1 cellular context compared by ENCODE assay signal in genomic region chr19:12722566-12723382, GRCh38.
A peak's percentile ranks its signal among the peaks of the same experiment; 100 is the strongest.
TF ChIP-seq lines count a peak whose summit lies in the region.

No MANE protein-coding gene starts in this region.

TF ChIP-seq in HEK293, 187 proteins besides CTCF, POLR2A, EP300 and RAD21 (continued from another document and continues in another):
- TF ChIP-seq, protein P1, sequence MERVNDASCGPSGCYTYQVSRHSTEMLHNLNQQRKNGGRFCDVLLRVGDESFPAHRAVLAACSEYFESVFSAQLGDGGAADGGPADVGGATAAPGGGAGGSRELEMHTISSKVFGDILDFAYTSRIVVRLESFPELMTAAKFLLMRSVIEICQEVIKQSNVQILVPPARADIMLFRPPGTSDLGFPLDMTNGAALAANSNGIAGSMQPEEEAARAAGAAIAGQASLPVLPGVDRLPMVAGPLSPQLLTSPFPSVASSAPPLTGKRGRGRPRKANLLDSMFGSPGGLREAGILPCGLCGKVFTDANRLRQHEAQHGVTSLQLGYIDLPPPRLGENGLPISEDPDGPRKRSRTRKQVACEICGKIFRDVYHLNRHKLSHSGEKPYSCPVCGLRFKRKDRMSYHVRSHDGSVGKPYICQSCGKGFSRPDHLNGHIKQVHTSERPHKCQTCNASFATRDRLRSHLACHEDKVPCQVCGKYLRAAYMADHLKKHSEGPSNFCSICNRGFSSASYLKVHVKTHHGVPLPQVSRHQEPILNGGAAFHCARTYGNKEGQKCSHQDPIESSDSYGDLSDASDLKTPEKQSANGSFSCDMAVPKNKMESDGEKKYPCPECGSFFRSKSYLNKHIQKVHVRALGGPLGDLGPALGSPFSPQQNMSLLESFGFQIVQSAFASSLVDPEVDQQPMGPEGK (tag by site-specific recombination; IDR thresholded peaks at IDR 0.05) = 0 out of 2 replicates have a peak, but pooled peaks have one; percentile 18
- peak; percentile 43; the same call in 1 of the 2 replicates for TF ChIP-seq ZBTB6 (tag by site-specific recombination; IDR thresholded peaks at IDR 0.05)
- TF ChIP-seq PRDM6 (tag by site-specific recombination; IDR thresholded peaks at IDR 0.05) = no peak
- no peak for TF ChIP-seq ZNF398 (tag by site-specific recombination; IDR thresholded peaks at IDR 0.05)
- TF ChIP-seq ZNF423 (tag by site-specific recombination; IDR thresholded peaks at IDR 0.05) = no peak
- 0 out of 2 replicates have a peak, but pooled peaks have one; percentile 17 for TF ChIP-seq KLF9 (tag by site-specific recombination; IDR thresholded peaks at IDR 0.05; ENCODE audit: low read depth)
- TF ChIP-seq ZNF610 (tag by site-specific recombination; IDR thresholded peaks at IDR 0.05; ENCODE audit: borderline replicate concordance) = peak; percentile 71; the same call in 1 of the 2 replicates
- TF ChIP-seq ZNF16 (tag by site-specific recombination; IDR thresholded peaks at IDR 0.05; ENCODE audit: low read depth) = no peak
- TF ChIP-seq ZSCAN23 (tag by site-specific recombination; IDR thresholded peaks at IDR 0.05) = 0 out of 2 replicates have a peak, but pooled peaks have one; percentile 32
- peak; percentile 59 for TF ChIP-seq ZNF335 (tag by site-specific recombination; conservative IDR thresholded peaks at IDR 0.05)
- TF ChIP-seq, protein P2, sequence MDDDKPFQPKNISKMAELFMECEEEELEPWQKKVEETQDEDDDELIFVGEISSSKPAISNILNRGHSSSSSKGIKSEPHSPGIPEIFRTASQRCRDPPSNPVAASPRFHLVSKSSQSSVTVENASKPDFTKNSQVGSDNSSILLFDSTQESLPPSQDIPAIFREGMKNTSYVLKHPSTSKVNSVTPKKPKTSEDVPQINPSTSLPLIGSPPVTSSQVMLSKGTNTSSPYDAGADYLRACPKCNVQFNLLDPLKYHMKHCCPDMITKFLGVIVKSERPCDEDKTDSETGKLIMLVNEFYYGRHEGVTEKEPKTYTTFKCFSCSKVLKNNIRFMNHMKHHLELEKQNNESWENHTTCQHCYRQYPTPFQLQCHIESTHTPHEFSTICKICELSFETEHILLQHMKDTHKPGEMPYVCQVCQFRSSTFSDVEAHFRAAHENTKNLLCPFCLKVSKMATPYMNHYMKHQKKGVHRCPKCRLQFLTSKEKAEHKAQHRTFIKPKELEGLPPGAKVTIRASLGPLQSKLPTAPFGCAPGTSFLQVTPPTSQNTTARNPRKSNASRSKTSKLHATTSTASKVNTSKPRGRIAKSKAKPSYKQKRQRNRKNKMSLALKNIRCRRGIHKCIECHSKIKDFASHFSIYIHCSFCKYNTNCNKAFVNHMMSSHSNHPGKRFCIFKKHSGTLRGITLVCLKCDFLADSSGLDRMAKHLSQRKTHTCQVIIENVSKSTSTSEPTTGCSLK (tag by site-specific recombination; IDR thresholded peaks at IDR 0.05) = no peak
- no peak for TF ChIP-seq ZNF23 (tag by site-specific recombination; IDR thresholded peaks at IDR 0.05; ENCODE audit: borderline replicate concordance)
- TF ChIP-seq ZNF292 (tag by site-specific recombination; IDR thresholded peaks at IDR 0.05; ENCODE audit: borderline replicate concordance, low read depth) = no peak
- TF ChIP-seq ZNF510 (tag by site-specific recombination; IDR thresholded peaks at IDR 0.05; ENCODE audit: insufficient replicate concordance) = no peak
- peak; percentile 21; the same call in 1 of the 2 replicates for TF ChIP-seq ZIC2 (tag by site-specific recombination; IDR thresholded peaks at IDR 0.05)
- no peak for TF ChIP-seq ZNF548 (tag by site-specific recombination; IDR thresholded peaks at IDR 0.05)
- no peak for TF ChIP-seq ZSCAN5A (tag by site-specific recombination; IDR thresholded peaks at IDR 0.05)
- no peak for TF ChIP-seq ZNF777 (tag by site-specific recombination; IDR thresholded peaks at IDR 0.05; ENCODE audit: borderline replicate concordance)
- no peak for TF ChIP-seq ZNF302 (tag by site-specific recombination; IDR thresholded peaks at IDR 0.05; ENCODE audit: low read depth)
- TF ChIP-seq ZBTB1 (tag by site-specific recombination; IDR thresholded peaks at IDR 0.05) = 0 out of 2 replicates have a peak, but pooled peaks have one; percentile 38
- no peak for TF ChIP-seq ZNF266 (tag by site-specific recombination; IDR thresholded peaks at IDR 0.05; ENCODE audit: low read depth)
- no peak for TF ChIP-seq WT1 (tag by site-specific recombination; IDR thresholded peaks at IDR 0.05)
- no peak for TF ChIP-seq ZNF404 (tag by site-specific recombination; IDR thresholded peaks at IDR 0.05)
- TF ChIP-seq ZNF544 (tag by site-specific recombination; IDR thresholded peaks at IDR 0.05) = no peak
- TF ChIP-seq, protein P3, sequence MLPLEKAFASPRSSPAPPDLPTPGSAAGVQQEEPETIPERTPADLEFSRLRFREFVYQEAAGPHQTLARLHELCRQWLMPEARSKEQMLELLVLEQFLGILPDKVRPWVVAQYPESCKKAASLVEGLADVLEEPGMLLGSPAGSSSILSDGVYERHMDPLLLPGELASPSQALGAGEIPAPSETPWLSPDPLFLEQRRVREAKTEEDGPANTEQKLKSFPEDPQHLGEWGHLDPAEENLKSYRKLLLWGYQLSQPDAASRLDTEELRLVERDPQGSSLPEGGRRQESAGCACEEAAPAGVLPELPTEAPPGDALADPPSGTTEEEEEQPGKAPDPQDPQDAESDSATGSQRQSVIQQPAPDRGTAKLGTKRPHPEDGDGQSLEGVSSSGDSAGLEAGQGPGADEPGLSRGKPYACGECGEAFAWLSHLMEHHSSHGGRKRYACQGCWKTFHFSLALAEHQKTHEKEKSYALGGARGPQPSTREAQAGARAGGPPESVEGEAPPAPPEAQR (tag by site-specific recombination; IDR thresholded peaks at IDR 0.05) = 0 out of 2 replicates have a peak, but pooled peaks have one; percentile 27
- TF ChIP-seq ZNF140 (tag by site-specific recombination; IDR thresholded peaks at IDR 0.05) = no peak
- no peak for TF ChIP-seq ZNF792 (tag by site-specific recombination; IDR thresholded peaks at IDR 0.05)
- TF ChIP-seq ZNF830 (tag by site-specific recombination; IDR thresholded peaks at IDR 0.05; ENCODE audit: low read depth) = no peak
- TF ChIP-seq IKZF3 (tag by site-specific recombination; IDR thresholded peaks at IDR 0.05) = no peak; the same call in 1 of the 2 replicates
- TF ChIP-seq INSM2 (tag by site-specific recombination; IDR thresholded peaks at IDR 0.05) = peak; percentile 83; the same call in 1 of the 2 replicates
- TF ChIP-seq, protein P4, sequence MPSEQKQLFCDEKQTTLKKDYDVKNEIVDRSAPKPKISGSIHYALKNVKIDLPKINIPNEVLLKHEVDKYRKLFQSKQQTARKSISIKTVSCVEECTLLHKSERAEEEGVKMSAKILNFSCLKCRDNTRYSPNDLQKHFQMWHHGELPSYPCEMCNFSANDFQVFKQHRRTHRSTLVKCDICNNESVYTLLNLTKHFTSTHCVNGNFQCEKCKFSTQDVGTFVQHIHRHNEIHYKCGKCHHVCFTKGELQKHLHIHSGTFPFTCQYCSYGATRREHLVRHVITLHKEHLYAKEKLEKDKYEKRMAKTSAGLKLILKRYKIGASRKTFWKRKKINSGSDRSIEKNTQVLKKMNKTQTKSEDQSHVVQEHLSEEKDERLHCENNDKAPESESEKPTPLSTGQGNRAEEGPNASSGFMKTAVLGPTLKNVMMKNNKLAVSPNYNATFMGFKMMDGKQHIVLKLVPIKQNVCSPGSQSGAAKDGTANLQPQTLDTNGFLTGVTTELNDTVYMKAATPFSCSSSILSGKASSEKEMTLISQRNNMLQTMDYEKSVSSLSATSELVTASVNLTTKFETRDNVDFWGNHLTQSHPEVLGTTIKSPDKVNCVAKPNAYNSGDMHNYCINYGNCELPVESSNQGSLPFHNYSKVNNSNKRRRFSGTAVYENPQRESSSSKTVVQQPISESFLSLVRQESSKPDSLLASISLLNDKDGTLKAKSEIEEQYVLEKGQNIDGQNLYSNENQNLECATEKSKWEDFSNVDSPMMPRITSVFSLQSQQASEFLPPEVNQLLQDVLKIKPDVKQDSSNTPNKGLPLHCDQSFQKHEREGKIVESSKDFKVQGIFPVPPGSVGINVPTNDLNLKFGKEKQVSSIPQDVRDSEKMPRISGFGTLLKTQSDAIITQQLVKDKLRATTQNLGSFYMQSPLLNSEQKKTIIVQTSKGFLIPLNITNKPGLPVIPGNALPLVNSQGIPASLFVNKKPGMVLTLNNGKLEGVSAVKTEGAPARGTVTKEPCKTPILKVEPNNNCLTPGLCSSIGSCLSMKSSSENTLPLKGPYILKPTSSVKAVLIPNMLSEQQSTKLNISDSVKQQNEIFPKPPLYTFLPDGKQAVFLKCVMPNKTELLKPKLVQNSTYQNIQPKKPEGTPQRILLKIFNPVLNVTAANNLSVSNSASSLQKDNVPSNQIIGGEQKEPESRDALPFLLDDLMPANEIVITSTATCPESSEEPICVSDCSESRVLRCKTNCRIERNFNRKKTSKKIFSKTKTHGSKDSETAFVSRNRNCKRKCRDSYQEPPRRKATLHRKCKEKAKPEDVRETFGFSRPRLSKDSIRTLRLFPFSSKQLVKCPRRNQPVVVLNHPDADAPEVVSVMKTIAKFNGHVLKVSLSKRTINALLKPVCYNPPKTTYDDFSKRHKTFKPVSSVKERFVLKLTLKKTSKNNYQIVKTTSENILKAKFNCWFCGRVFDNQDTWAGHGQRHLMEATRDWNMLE (tag by site-specific recombination; conservative IDR thresholded peaks at IDR 0.05; ENCODE audit: low read depth) = peak; percentile 65
- no peak for TF ChIP-seq ZNF521 (tag by site-specific recombination; IDR thresholded peaks at IDR 0.05)
- TF ChIP-seq, protein P5, sequence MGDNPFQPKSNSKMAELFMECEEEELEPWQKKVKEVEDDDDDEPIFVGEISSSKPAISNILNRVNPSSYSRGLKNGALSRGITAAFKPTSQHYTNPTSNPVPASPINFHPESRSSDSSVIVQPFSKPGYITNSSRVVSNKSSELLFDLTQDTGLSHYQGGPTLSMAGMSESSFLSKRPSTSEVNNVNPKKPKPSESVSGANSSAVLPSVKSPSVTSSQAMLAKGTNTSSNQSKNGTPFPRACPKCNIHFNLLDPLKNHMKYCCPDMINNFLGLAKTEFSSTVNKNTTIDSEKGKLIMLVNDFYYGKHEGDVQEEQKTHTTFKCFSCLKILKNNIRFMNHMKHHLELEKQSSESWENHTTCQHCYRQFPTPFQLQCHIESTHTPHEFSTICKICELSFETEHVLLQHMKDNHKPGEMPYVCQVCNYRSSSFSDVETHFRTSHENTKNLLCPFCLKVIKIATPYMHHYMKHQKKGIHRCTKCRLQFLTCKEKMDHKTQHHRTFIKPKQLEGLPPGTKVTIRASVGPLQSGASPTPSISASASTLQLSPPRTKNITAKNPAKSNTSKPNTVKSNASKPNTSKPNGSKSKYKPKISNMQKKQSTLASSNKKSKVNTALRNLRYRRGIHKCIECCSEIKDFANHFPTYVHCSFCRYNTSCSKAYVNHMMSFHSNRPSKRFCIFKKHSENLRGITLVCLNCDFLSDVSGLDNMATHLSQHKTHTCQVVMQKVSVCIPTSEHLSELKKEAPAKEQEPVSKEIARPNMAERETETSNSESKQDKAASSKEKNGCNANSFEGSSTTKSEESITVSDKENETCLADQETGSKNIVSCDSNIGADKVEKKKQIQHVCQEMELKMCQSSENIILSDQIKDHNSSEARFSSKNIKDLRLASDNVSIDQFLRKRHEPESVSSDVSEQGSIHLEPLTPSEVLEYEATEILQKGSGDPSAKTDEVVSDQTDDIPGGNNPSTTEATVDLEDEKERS (tag by site-specific recombination; IDR thresholded peaks at IDR 0.05) = no peak
